ENCODE assay signal across 9 cellular contexts in the genomic region with DNA sequence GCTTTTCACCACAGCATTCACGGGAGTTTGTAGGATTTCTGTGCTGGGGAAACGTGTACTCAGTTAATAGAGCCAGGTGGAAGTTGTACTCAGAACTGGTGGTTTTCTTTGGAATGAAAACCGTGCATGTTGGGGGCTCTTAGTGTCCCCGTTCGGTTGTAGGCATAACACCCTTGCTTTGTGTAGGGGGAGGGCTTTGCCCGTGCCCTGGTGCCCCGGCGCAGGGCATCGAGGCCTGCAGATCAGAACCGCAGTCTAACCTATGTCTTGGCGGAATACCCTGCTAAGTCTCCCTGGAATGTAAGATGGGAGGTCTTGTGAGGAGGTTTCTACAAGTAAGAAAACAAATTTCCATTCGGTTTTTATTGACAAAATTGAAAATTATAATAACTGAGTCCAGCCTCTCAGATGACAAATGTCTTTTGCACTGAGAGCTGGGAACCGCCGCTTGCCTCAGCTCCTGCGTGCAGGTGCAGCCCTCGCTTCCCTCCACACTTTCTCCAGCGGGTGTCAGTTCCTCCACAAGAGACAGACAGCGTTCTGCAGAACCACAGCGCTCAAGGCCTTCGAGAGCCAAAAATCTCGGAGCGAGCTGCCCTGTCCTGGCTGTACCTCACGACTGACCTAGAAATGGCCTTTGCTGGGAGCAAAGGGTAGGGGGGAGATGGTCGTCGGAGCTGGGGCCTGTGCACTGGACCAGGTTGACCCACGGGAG. TPM values are rescaled to one million over a fixed set of nuclear protein-coding genes. Genes with fewer than 3 reads are reported as not detected.
DNase-seq lines count a peak whose midpoint lies in the region; ATAC-seq and TF ChIP-seq lines count a peak whose summit lies in the region.
"Not testable (repeated sequence)": the region's sequence is repeated elsewhere in the genome, so short reads cannot be mapped to it uniquely, and the experiment has no call there.
"Had no signal": no experiment of that assay in that cellular context is flagged by ENCODE, and none has a peak within 500 bp of the region (broad histone marks: within the 10 kb centered on the region; RNA-seq: fewer than 3 reads in every experiment).

No MANE protein-coding gene starts in this region.

- H2AFZ ChIP-seq in GM23338; OCI-LY3 (ENCODE audit: low read depth, low read length): not testable (repeated sequence)

- H3K4me2 ChIP-seq in GM23338 (peak overlapping the region; percentile 85), OCI-LY3 (ENCODE audit: low read length) (peak overlapping the region; percentile 88)

- H3K36me3 Mint-ChIP-seq in GM23338 (ENCODE audit: low read depth); activated T-cell treated with anti-CD3 and anti-CD28 coated beads, Interleukin-2, amount 50 U/mL, for 72 hours (ENCODE audit: insufficient read depth in 2 of 2); natural killer cell: not testable (repeated sequence)

- H3K4me3 ChIP-seq in BE2C (ENCODE audit: low read depth, low read length), result peak overlapping the region; percentile 63
- peak overlapping the region; percentile 69 for H3K4me3 ChIP-seq in GM23338
- H3K4me3 ChIP-seq in OCI-LY3 (ENCODE audit: low read length), result peak overlapping the region; percentile 76
- H3K4me3 ChIP-seq in choroid plexus epithelial cell (ENCODE audit: low read depth, low read length), result peak overlapping the region; percentile 44
- H3K4me3 ChIP-seq in heart left ventricle, result peak overlapping the region in 10 of 12 donors; percentile 46 to 73 (median 56)

- not testable (repeated sequence) for H3K9me3 Mint-ChIP-seq in GM23338; activated T-cell treated with anti-CD3 and anti-CD28 coated beads, Interleukin-2, amount 50 U/mL, for 72 hours; natural killer cell

- TF ChIP-seq POLR2A in heart left ventricle (IDR thresholded peaks at IDR 0.05), result not testable (repeated sequence)

- H3K79me2 ChIP-seq in GM23338 (replicated peaks; ENCODE audit: insufficient read depth); OCI-LY3 (ENCODE audit: low read length): not testable (repeated sequence)

- not testable (repeated sequence) for H3F3A ChIP-seq in GM23338 (replicated peaks; ENCODE audit: low read depth)

- H3K9me2 ChIP-seq in GM23338 (ENCODE audit: insufficient read depth), result not testable (repeated sequence)

- H3K27me3 ChIP-seq in BE2C; GM23338 (ENCODE audit: insufficient read depth); OCI-LY3 (ENCODE audit: low read depth, low read length); heart left ventricle: not testable (repeated sequence)

- H3K4me1 Mint-ChIP-seq in GM23338, result not testable (repeated sequence)
- peaks cover 14% of the 10 kb centered on the region for H3K4me1 Mint-ChIP-seq in activated T-cell treated with anti-CD3 and anti-CD28 coated beads, Interleukin-2, amount 50 U/mL, for 72 hours (ENCODE audit: low read depth)
- H3K4me1 Mint-ChIP-seq in natural killer cell, result peaks cover 15 to 16% of the 10 kb centered on the region in 2 donors

- 58 to 65% (median 62%) methylated on average over 4 to 17 of the region's 26 CpGs for WGBS in heart left ventricle, 4 donors

- H3K4me3 Mint-ChIP-seq in GM23338, result peak overlapping the region; percentile 84
- H3K4me3 Mint-ChIP-seq in activated T-cell treated with anti-CD3 and anti-CD28 coated beads, Interleukin-2, amount 50 U/mL, for 72 hours, result peak overlapping the region; percentile 86 to 97
- peak overlapping the region; percentile 100 for H3K4me3 Mint-ChIP-seq in natural killer cell

- ATAC-seq in GM23338 (peak; percentile 3), natural killer cell (peak in 2 of 3 donors; percentile 6 to 8)
- peak; percentile 47 to 49 for ATAC-seq in activated T-cell treated with anti-CD3 and anti-CD28 coated beads, Interleukin-2, amount 50 U/mL, for 72 hours (replicated peaks in 1 of 2)
- ATAC-seq in heart left ventricle, result not testable (repeated sequence)

- H3K9ac ChIP-seq in OCI-LY3 (ENCODE audit: low read length), result peak overlapping the region; percentile 66

- not testable (repeated sequence) for DNase-seq in BE2C; GM23338 (ENCODE audit: low spot score); activated T-cell treated with anti-CD3 and anti-CD28 coated beads, Interleukin-2, amount 50 U/mL, for 72 hours; choroid plexus epithelial cell (ENCODE audit: low read depth); heart left ventricle; natural killer cell
- DNase-seq in stimulated activated CD4-positive, alpha-beta T cell treated with anti-CD3 and anti-CD28 coated beads, Interleukin-15, amount 100 ng/mL, for 24 hours, result peak; percentile 17

- not testable (repeated sequence) for H3K4me1 ChIP-seq in BE2C; GM23338 (ENCODE audit: insufficient read depth); OCI-LY3 (ENCODE audit: low read length); heart left ventricle

- not testable (repeated sequence) for H3K9me3 ChIP-seq in BE2C; OCI-LY3 (ENCODE audit: insufficient read depth, low read length); heart left ventricle

- intact Hi-C loops in heart left ventricle (cut with DNase I); natural killer cell (cut with micrococcal nuclease): not testable (repeated sequence)

- peak overlapping the region; percentile 100 for H3K27ac Mint-ChIP-seq in GM23338
- H3K27ac Mint-ChIP-seq in activated T-cell treated with anti-CD3 and anti-CD28 coated beads, Interleukin-2, amount 50 U/mL, for 72 hours, result peak overlapping the region; percentile 99
- peak overlapping the region; percentile 96 to 99 for H3K27ac Mint-ChIP-seq in natural killer cell

- peak overlapping the region; percentile 92; the same call in 1 of the 2 replicates for H3K27ac ChIP-seq in GM23338 (ENCODE audit: low read depth)
- H3K27ac ChIP-seq in OCI-LY3 (ENCODE audit: low read length), result peak overlapping the region; percentile 79; the same call in 1 of the 2 replicates
- H3K27ac ChIP-seq in heart left ventricle, result peak overlapping the region in 4 of 12 donors; percentile 82 to 84 (median 83)

- peaks cover 11% of the 10 kb centered on the region for H3K27me3 Mint-ChIP-seq in GM23338 (ENCODE audit: insufficient read depth, low read depth, poor library complexity)
- not testable (repeated sequence) for H3K27me3 Mint-ChIP-seq in activated T-cell treated with anti-CD3 and anti-CD28 coated beads, Interleukin-2, amount 50 U/mL, for 72 hours (ENCODE audit: low read depth); natural killer cell (ENCODE audit: low read depth in 2 of 2)

- not testable (repeated sequence) for TF ChIP-seq CTCF in BE2C (IDR thresholded peaks at IDR 0.05; ENCODE audit: low read depth, low read length); GM23338 (conservative IDR thresholded peaks at IDR 0.05; ENCODE audit: low read depth in 2 of 2); OCI-LY3 (IDR thresholded peaks at IDR 0.05; ENCODE audit: low read depth, low read length); choroid plexus epithelial cell (conservative IDR thresholded peaks at IDR 0.05; ENCODE audit: low read depth, low read length); heart left ventricle (IDR thresholded peaks at IDR 0.05); natural killer cell (IDR thresholded peaks at IDR 0.05)

- H4K20me1 ChIP-seq in GM23338 (replicated peaks; ENCODE audit: insufficient read depth); OCI-LY3 (ENCODE audit: insufficient read depth, low read length): not testable (repeated sequence)

- H3K36me3 ChIP-seq in BE2C; GM23338 (ENCODE audit: insufficient read depth); OCI-LY3 (replicated peaks; ENCODE audit: low read depth, low read length); heart left ventricle: not testable (repeated sequence)

RNA-seq across cellular contexts. Expression of a gene that starts 40.1 kb away (rescaled TPM):
- polyA plus RNA-seq in BE2C (2012; ENCODE audit: insufficient read depth, insufficient read length, low read depth), result 1.5 TPM
- total RNA-seq in GM23338 (2014; rRNA removed; shearing (Covaris generic)), result not detected in 2 replicates
- not detected in 2 replicates for polyA plus RNA-seq in GM23338 (2016; fragmentation: Nextera tagmentation; extraction: Ambion mirVana)
- total RNA-seq in activated T-cell treated with anti-CD3 and anti-CD28 coated beads, Interleukin-2, amount 50 U/mL, for 72 hours, result not detected
- not detected for total RNA-seq in heart left ventricle
- not detected for polyA plus RNA-seq in heart left ventricle
- under 1 TPM in 1 of 3 donors, not detected in 2; 1.00 TPM for total RNA-seq in natural killer cell
- total RNA-seq: subcutaneous adipose tissue had no signal

RNA-seq across cellular contexts. Expression of a gene that starts 47.9 kb away (rescaled TPM):
- 53.6 TPM for polyA plus RNA-seq in BE2C (2012; ENCODE audit: insufficient read depth, insufficient read length, low read depth)
- total RNA-seq in GM23338 (2014; rRNA removed; shearing (Covaris generic)), result 6.6 and 12.5 TPM in 2 replicates
- polyA plus RNA-seq in GM23338 (2016; fragmentation: Nextera tagmentation; extraction: Ambion mirVana) (3.1 and 5.2 TPM in 2 replicates), heart left ventricle (1 to 10 TPM; 6.0 to 7.9 TPM)
- total RNA-seq in activated T-cell treated with anti-CD3 and anti-CD28 coated beads, Interleukin-2, amount 50 U/mL, for 72 hours, result 10 to 100 TPM; 23.4 to 45.1 TPM
- total RNA-seq in heart left ventricle (10 to 100 TPM in 3 of 9 donors, 1 to 10 TPM in 6; 5.6 to 16.9 (median 9.3) TPM), natural killer cell (10 to 100 TPM; 12.0 to 29.2 (median 29.0) TPM)
